Comparison of ENCODE assay signal across 25 cellular contexts in the genomic region with DNA sequence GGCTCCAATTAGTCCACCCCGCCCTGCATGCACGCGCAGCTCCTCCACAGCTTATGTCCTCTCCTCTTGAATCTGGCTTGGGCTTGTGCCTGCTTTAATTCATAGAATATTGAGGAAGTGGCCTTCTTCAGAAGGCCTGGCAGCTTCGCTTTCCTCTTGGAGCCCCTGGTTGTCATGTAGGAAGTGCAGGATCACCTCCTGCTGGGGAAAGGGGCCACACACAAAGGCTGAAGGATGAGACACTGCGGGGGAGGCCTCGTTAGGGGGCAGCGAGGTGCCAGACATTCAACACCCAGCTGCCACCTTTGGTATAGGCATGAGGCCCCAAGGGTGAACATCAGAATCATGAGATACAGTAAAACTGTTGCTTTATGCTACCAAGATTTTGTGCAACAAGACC. TPM values are rescaled to one million over a fixed set of nuclear protein-coding genes. Genes with fewer than 3 reads are reported as not detected.
DNase-seq lines count a peak whose midpoint lies in the region; ATAC-seq and TF ChIP-seq lines count a peak whose summit lies in the region.
"Had no signal": no experiment of that assay in that cellular context is flagged by ENCODE, and none has a peak within 500 bp of the region (broad histone marks: within the 10 kb centered on the region; RNA-seq: fewer than 3 reads in every experiment).

No MANE protein-coding gene starts in this region.

- intact Hi-C loops in activated CD8-positive, alpha-beta T cell treated with anti-CD3 and anti-CD28 coated beads for 36 hours (cut with micrococcal nuclease) = no loop called here

- POLR2A ChIA-PET in activated CD8-positive, alpha-beta T cell treated with anti-CD3 and anti-CD28 coated beads for 36 hours (lab: Charles Lee) = no interaction called here
- POLR2A ChIA-PET in activated CD8-positive, alpha-beta T cell treated with anti-CD3 and anti-CD28 coated beads, Interleukin-2, amount 10 ng/mL, durations not matched to agents 7 days and 5 days (lab: Charles Lee) = no interaction called here

- H3K9ac ChIP-seq in endodermal cell (ENCODE audit: extremely low read depth, low read length, poor library complexity, severe bottlenecking) = no peak overlapping the region

- ATAC-seq in activated CD8-positive, alpha-beta T cell treated with anti-CD3 and anti-CD28 coated beads for 36 hours = no peak
- ATAC-seq in activated CD8-positive, alpha-beta T cell treated with anti-CD3 and anti-CD28 coated beads, Interleukin-2, amount 10 ng/mL, durations not matched to agents 7 days and 5 days = no peak
- ATAC-seq in RWPE2 (ENCODE audit: low read depth) = no peak
- ATAC-seq in HG03135 (IDR thresholded peaks at IDR 0.05; ENCODE audit: unreplicated experiment) = no peak
- ATAC-seq: left lobe of liver; Right ventricle myocardium inferior; stimulated activated naive B cell treated with anti-CD40 and anti-IgM and Interleukin-4, amounts not matched to agents 10 μg/mL and 1 μg/mL and 100 μg/mL, for 72 hours had no signal

- H3K9me3 ChIP-seq in RWPE2 (ENCODE audit: severe bottlenecking) (no peaks in the 10 kb centered on the region), endodermal cell (ENCODE audit: control insufficient read depth, low read length) (peaks cover 4% of the 10 kb centered on the region)
- H3K9me3 ChIP-seq: right atrium auricular region, tibial artery had no signal

- H3K4me1 ChIP-seq in RWPE2 (ENCODE audit: insufficient read depth, poor library complexity, severe bottlenecking) = peaks cover 17% of the 10 kb centered on the region
- H3K4me1 ChIP-seq in endodermal cell (ENCODE audit: control insufficient read depth, insufficient read depth, low read length) = no peaks in the 10 kb centered on the region

- peaks cover 9% of the 10 kb centered on the region for H3K36me3 Mint-ChIP-seq in activated CD8-positive, alpha-beta T cell treated with anti-CD3 and anti-CD28 coated beads for 36 hours (ENCODE audit: low read depth)
- peaks cover 10% of the 10 kb centered on the region for H3K36me3 Mint-ChIP-seq in activated CD8-positive, alpha-beta T cell treated with anti-CD3 and anti-CD28 coated beads, Interleukin-2, amount 10 ng/mL, durations not matched to agents 7 days and 5 days (ENCODE audit: low read depth)
- H3K36me3 Mint-ChIP-seq in endodermal cell (ENCODE audit: low read depth) = peaks cover 19% of the 10 kb centered on the region

- CTCF ChIA-PET in activated CD8-positive, alpha-beta T cell treated with anti-CD3 and anti-CD28 coated beads for 36 hours (lab: Charles Lee) = interaction anchor here (1.0 kb wide), 1 partner anchor 20 kb away, joined by 4 read pairs; no protein-coding TSS in a partner anchor
- CTCF ChIA-PET in activated CD8-positive, alpha-beta T cell treated with anti-CD3 and anti-CD28 coated beads, Interleukin-2, amount 10 ng/mL, durations not matched to agents 7 days and 5 days (lab: Charles Lee) = interaction anchor here (1.2 kb wide), 1 partner anchor 34 kb away, joined by 3 read pairs; no protein-coding TSS in a partner anchor

- H3K9me3 Mint-ChIP-seq in activated CD8-positive, alpha-beta T cell treated with anti-CD3 and anti-CD28 coated beads for 36 hours = no peaks in the 10 kb centered on the region
- no peaks in the 10 kb centered on the region for H3K9me3 Mint-ChIP-seq in activated CD8-positive, alpha-beta T cell treated with anti-CD3 and anti-CD28 coated beads, Interleukin-2, amount 10 ng/mL, durations not matched to agents 7 days and 5 days (ENCODE audit: insufficient read depth)
- H3K9me3 Mint-ChIP-seq in endodermal cell = peaks cover 29% of the 10 kb centered on the region
- H3K9me3 Mint-ChIP-seq: activated T-helper 1 cell treated with anti-CD3 and anti-CD28 coated beads, Interleukin-12 subunit alpha, Interleukin-12 subunit beta, Interleukin-2, Interleukin-4 antibody, amounts not matched to agents 30 ng/mL and 10 ng/mL and 1 ng/mL, durations not matched to agents 14 hours and 24 hours and 36 hours; HFFc6 had no signal

- H3K4me3 Mint-ChIP-seq in activated CD8-positive, alpha-beta T cell treated with anti-CD3 and anti-CD28 coated beads for 36 hours = no peak overlapping the region
- H3K4me3 Mint-ChIP-seq in activated CD8-positive, alpha-beta T cell treated with anti-CD3 and anti-CD28 coated beads, Interleukin-2, amount 10 ng/mL, durations not matched to agents 7 days and 5 days = no peak overlapping the region
- H3K4me3 Mint-ChIP-seq in endodermal cell = peak overlapping the region; percentile 10
- H3K4me3 Mint-ChIP-seq: activated naive CD8-positive, alpha-beta T cell treated with anti-CD3 and anti-CD28 coated beads for 36 hours; activated T-helper 1 cell treated with anti-CD3 and anti-CD28 coated beads, Interleukin-12 subunit alpha, Interleukin-12 subunit beta, Interleukin-2, Interleukin-4 antibody, amounts not matched to agents 30 ng/mL and 10 ng/mL and 1 ng/mL, durations not matched to agents 14 hours and 24 hours and 36 hours; HFFc6; stimulated activated naive B cell treated with anti-CD40 and anti-IgM and Interleukin-4, amounts not matched to agents 10 μg/mL and 1 μg/mL and 100 μg/mL, for 72 hours; T-helper 1 cell treated with Interleukin-12 subunit alpha and Interleukin-12 subunit beta and Interleukin-4 antibody, amounts not matched to agents 30 μg/mL and 1 μg/mL, for 36 hours had no signal

- H3K27me3 ChIP-seq in RWPE2 (ENCODE audit: insufficient read depth, poor library complexity, severe bottlenecking) (no peaks in the 10 kb centered on the region), endodermal cell (ENCODE audit: control insufficient read depth, insufficient read depth, low read length, poor library complexity, severe bottlenecking) (no peaks in the 10 kb centered on the region)
- H3K27me3 ChIP-seq: right atrium auricular region, tibial artery had no signal

- DNase-seq in activated CD8-positive, alpha-beta T cell treated with anti-CD3 and anti-CD28 coated beads for 36 hours = peak; percentile 12
- DNase-seq in activated CD8-positive, alpha-beta T cell treated with anti-CD3 and anti-CD28 coated beads, Interleukin-2, amount 10 ng/mL, durations not matched to agents 7 days and 5 days = no peak
- DNase-seq in RWPE2 (ENCODE audit: low spot score) (peak; percentile 38), endodermal cell (peak; percentile 78), NCI-H2081 treated with DMSO at 0.1 percent for 48 hours (lab: John Stamatoyannopoulos, UW) (no peak), medulla oblongata (ENCODE audit: extremely low spot score) (no peak), NOMO-1 treated with DMSO at 0.1 percent for 48 hours (lab: John Stamatoyannopoulos, UW; ENCODE audit: unreplicated experiment) (no peak)
- DNase-seq: ACHN; activated CD4-positive, CD25-positive, alpha-beta regulatory T cell; activated naive CD8-positive, alpha-beta T cell treated with anti-CD3 and anti-CD28 coated beads for 36 hours; dermis blood vessel endothelial cell; DMS79 treated with DMSO at 0.1 percent for 48 hours; HFFc6; NK-92 treated with Interleukin-12 subunit alpha and Interleukin-12 subunit beta, amount 100 ng/mL, for 24 hours; stimulated activated CD4-positive, alpha-beta T cell treated with anti-CD3 and anti-CD28 coated beads, Interleukin-15, amount 100 ng/mL, for 24 hours; stimulated activated naive B cell treated with anti-CD40 and anti-IgM and Interleukin-4, amounts not matched to agents 10 μg/mL and 1 μg/mL and 100 μg/mL, for 72 hours; tibial artery had no signal

- peaks cover 11% of the 10 kb centered on the region for H3K36me3 ChIP-seq in RWPE2 (ENCODE audit: low read depth)
- H3K36me3 ChIP-seq in endodermal cell (ENCODE audit: control insufficient read depth, insufficient read depth, low read length) = peaks cover 6% of the 10 kb centered on the region
- H3K36me3 ChIP-seq: right atrium auricular region, tibial artery had no signal

- WGBS in endodermal cell (ENCODE audit: insufficient coverage in 1 of 2, insufficient read length in 1 of 2), 2 experiments = 40 to 56% methylated on average over 5 to 7 of the region's 7 CpGs

- no peak overlapping the region for H3K4me3 ChIP-seq in RWPE2 (ENCODE audit: severe bottlenecking)
- no peak overlapping the region for H3K4me3 ChIP-seq in endodermal cell (ENCODE audit: low read length)
- H3K4me3 ChIP-seq: right atrium auricular region, tibial artery had no signal

- no peaks in the 10 kb centered on the region for H3K27me3 Mint-ChIP-seq in activated CD8-positive, alpha-beta T cell treated with anti-CD3 and anti-CD28 coated beads for 36 hours
- no peaks in the 10 kb centered on the region for H3K27me3 Mint-ChIP-seq in activated CD8-positive, alpha-beta T cell treated with anti-CD3 and anti-CD28 coated beads, Interleukin-2, amount 10 ng/mL, durations not matched to agents 7 days and 5 days (ENCODE audit: low read depth)
- H3K27me3 Mint-ChIP-seq in endodermal cell (ENCODE audit: insufficient read depth) = no peaks in the 10 kb centered on the region
- H3K27me3 Mint-ChIP-seq: activated naive CD8-positive, alpha-beta T cell treated with anti-CD3 and anti-CD28 coated beads for 36 hours; CD4-positive, CD25-positive, alpha-beta regulatory T cell; stimulated activated naive B cell treated with anti-CD40 and anti-IgM and Interleukin-4, amounts not matched to agents 10 μg/mL and 1 μg/mL and 100 μg/mL, for 72 hours had no signal

- H3K4me1 Mint-ChIP-seq in activated CD8-positive, alpha-beta T cell treated with anti-CD3 and anti-CD28 coated beads for 36 hours (ENCODE audit: low read depth) = peaks cover 23% of the 10 kb centered on the region
- peaks cover 28% of the 10 kb centered on the region for H3K4me1 Mint-ChIP-seq in activated CD8-positive, alpha-beta T cell treated with anti-CD3 and anti-CD28 coated beads, Interleukin-2, amount 10 ng/mL, durations not matched to agents 7 days and 5 days (ENCODE audit: low read depth)
- peaks cover 30% of the 10 kb centered on the region for H3K4me1 Mint-ChIP-seq in endodermal cell

- no peak for TF ChIP-seq CTCF in activated CD8-positive, alpha-beta T cell treated with anti-CD3 and anti-CD28 coated beads for 36 hours (IDR thresholded peaks at IDR 0.05)
- TF ChIP-seq CTCF in RWPE2 (IDR thresholded peaks at IDR 0.05; ENCODE audit: poor library complexity, severe bottlenecking) (no peak), endodermal cell (conservative IDR thresholded peaks at IDR 0.05) (peak; percentile 53)

- no peak overlapping the region for H3K27ac Mint-ChIP-seq in activated CD8-positive, alpha-beta T cell treated with anti-CD3 and anti-CD28 coated beads for 36 hours
- no peak overlapping the region for H3K27ac Mint-ChIP-seq in activated CD8-positive, alpha-beta T cell treated with anti-CD3 and anti-CD28 coated beads, Interleukin-2, amount 10 ng/mL, durations not matched to agents 7 days and 5 days
- peak overlapping the region; percentile 26 for H3K27ac Mint-ChIP-seq in endodermal cell
- H3K27ac Mint-ChIP-seq: activated naive CD8-positive, alpha-beta T cell treated with anti-CD3 and anti-CD28 coated beads for 36 hours; activated T-helper 1 cell treated with anti-CD3 and anti-CD28 coated beads, Interleukin-12 subunit alpha, Interleukin-12 subunit beta, Interleukin-2, Interleukin-4 antibody, amounts not matched to agents 30 ng/mL and 10 ng/mL and 1 ng/mL, durations not matched to agents 14 hours and 24 hours and 36 hours; CD4-positive, CD25-positive, alpha-beta regulatory T cell; HFFc6; stimulated activated naive B cell treated with anti-CD40 and anti-IgM and Interleukin-4, amounts not matched to agents 10 μg/mL and 1 μg/mL and 100 μg/mL, for 72 hours; T-helper 1 cell treated with Interleukin-12 subunit alpha and Interleukin-12 subunit beta and Interleukin-4 antibody, amounts not matched to agents 30 μg/mL and 1 μg/mL, for 36 hours had no signal

- H3K27ac ChIP-seq in RWPE2 (ENCODE audit: poor library complexity, severe bottlenecking) (no peak overlapping the region), endodermal cell (ENCODE audit: low read depth, low read length) (no peak overlapping the region)
- H3K27ac ChIP-seq: epithelial cell of prostate, right atrium auricular region, tibial artery had no signal

RNA-seq across cellular contexts. Expression of a gene that starts 2.7 kb away (rescaled TPM):
- 10 to 100 TPM; 28.4 to 30.4 TPM for total RNA-seq in activated CD8-positive, alpha-beta T cell treated with anti-CD3 and anti-CD28 coated beads for 36 hours
- total RNA-seq in activated CD8-positive, alpha-beta T cell treated with anti-CD3 and anti-CD28 coated beads, Interleukin-2, amount 10 ng/mL, durations not matched to agents 7 days and 5 days = 10 to 100 TPM; 36.3 to 43.0 TPM
- total RNA-seq in endodermal cell = 10 to 100 TPM; 40.4 to 42.9 TPM
- 43.1 TPM for polyA plus RNA-seq in endodermal cell (2013, experiment 1 of 2)
- polyA plus RNA-seq in endodermal cell (2013, experiment 2 of 2) = 44.9 TPM

Comparison
In these comparisons a context has a peak if more than half of its experiments do, and no peak if none do; other contexts are left out.
1. DNase-seq: peak in activated CD8-positive, alpha-beta T cell treated with anti-CD3 and anti-CD28 coated beads for 36 hours (single experiment), RWPE2 (single experiment) and endodermal cell (single experiment); none in activated CD8-positive, alpha-beta T cell treated with anti-CD3 and anti-CD28 coated beads, Interleukin-2, amount 10 ng/mL, durations not matched to agents 7 days and 5 days (single experiment), NCI-H2081 treated with DMSO at 0.1 percent for 48 hours (single experiment), medulla oblongata (single experiment) and NOMO-1 treated with DMSO at 0.1 percent for 48 hours (single experiment).